ENCODE assay signal across 8 cellular contexts in genomic region chr10:68900427-68901105, GRCh38. TPM values are rescaled to one million over a fixed set of nuclear protein-coding genes. Genes with fewer than 3 reads are reported as not detected.
DNase-seq lines count a peak whose midpoint lies in the region; ATAC-seq, FAIRE-seq and TF ChIP-seq lines count a peak whose summit lies in the region.

No MANE protein-coding gene starts in this region.

- H3K79me2 ChIP-seq in ACC112 (ENCODE audit: control insufficient read depth, insufficient read depth, low read length, unreplicated experiment) = peaks cover 43% of the 10 kb centered on the region

- in situ Hi-C loops in KBM-7 (cut with MboI; ENCODE audit: low pct_unique_long_range_greater_than_20kb, low sequenced_read_pairs) = no loop called here

- peak; percentile 26 for ATAC-seq in HG03097 (IDR thresholded peaks at IDR 0.05; ENCODE audit: low FRiP score, unreplicated experiment)
- ATAC-seq in naive thymus-derived CD4-positive, alpha-beta T cell = peak; percentile 56

- H3K9me3 ChIP-seq in SK-N-MC (ENCODE audit: low read depth, low read length) = no peaks in the 10 kb centered on the region
- H3K9me3 ChIP-seq in endodermal cell (ENCODE audit: control insufficient read depth, low read length) = no peaks in the 10 kb centered on the region
- no peaks in the 10 kb centered on the region for H3K9me3 ChIP-seq in naive thymus-derived CD4-positive, alpha-beta T cell (ENCODE audit: control insufficient read depth in 2 of 3, low read length in 3 of 3)

- 10 to 28% methylated on average over 7 to 40 of the region's 40 CpGs for WGBS in endodermal cell (ENCODE audit: insufficient coverage in 1 of 2, insufficient read length in 1 of 2), 2 experiments

- intact Hi-C loops in naive thymus-derived CD4-positive, alpha-beta T cell (cut with micrococcal nuclease) = loop anchor here (1.0 to 5.0 kb wide), 21 partner anchors 56 to 1270 kb away; partner anchors contain the start of genes CCAR1 (in 2 of the 2), DDX21 (in 2 of the 2), HNRNPH3 (in 2 of the 2) and PBLD (in 2 of the 2)

- POLR2A ChIA-PET in naive thymus-derived CD4-positive, alpha-beta T cell (lab: Charles Lee) = interaction anchor here (0.7 to 1.8 kb wide), 17 partner anchors 9 to 568 kb away, joined by 3 to 11 read pairs (median 3); partner anchors contain the start of genes DDX21, HNRNPH3, PBLD and STOX1

- peaks cover 6% of the 10 kb centered on the region; the same call in 1 of the 2 replicates for H3K36me3 ChIP-seq in ACC112 (ENCODE audit: insufficient read depth, low read length)
- no peaks in the 10 kb centered on the region for H3K36me3 ChIP-seq in SK-N-MC (ENCODE audit: insufficient read depth, low read length)
- peaks cover 5% of the 10 kb centered on the region for H3K36me3 ChIP-seq in endodermal cell (ENCODE audit: control insufficient read depth, insufficient read depth, low read length)
- peaks cover 0 to 6% (median 0%) of the 10 kb centered on the region in 3 experiments for H3K36me3 ChIP-seq in naive thymus-derived CD4-positive, alpha-beta T cell (ENCODE audit: control insufficient read depth in 2 of 3, insufficient read depth in 3 of 3, low read length in 3 of 3)

- H3K4me1 ChIP-seq in ACC112 (ENCODE audit: control insufficient read depth, insufficient read depth, low read length, unreplicated experiment) = peaks cover 20% of the 10 kb centered on the region
- no peaks in the 10 kb centered on the region for H3K4me1 ChIP-seq in endodermal cell (ENCODE audit: control insufficient read depth, insufficient read depth, low read length)
- H3K4me1 ChIP-seq in naive thymus-derived CD4-positive, alpha-beta T cell (ENCODE audit: control insufficient read depth in 2 of 2, insufficient read depth in 2 of 2, low read length in 2 of 2) = peaks cover 20 to 34% of the 10 kb centered on the region in 2 donors

- H2AFZ ChIP-seq in ACC112 (ENCODE audit: low read length, unreplicated experiment) = peak overlapping the region; percentile 94

- no peak for FAIRE-seq in urothelium cell line (lab: Jason Lieb, UNC)

- no peak for TF ChIP-seq CTCF in GM12865 (IDR thresholded peaks at IDR 0.05; ENCODE audit: insufficient read depth, low read depth, low read length, missing control alignments)
- TF ChIP-seq CTCF in endodermal cell (conservative IDR thresholded peaks at IDR 0.05) = no peak

- H3K9ac ChIP-seq in SK-N-MC (ENCODE audit: insufficient read length) = peak overlapping the region; percentile 85
- peak overlapping the region; percentile 92 for H3K9ac ChIP-seq in endodermal cell (ENCODE audit: extremely low read depth, low read length, poor library complexity, severe bottlenecking)

- CTCF ChIA-PET in naive thymus-derived CD4-positive, alpha-beta T cell (lab: Charles Lee) = interaction anchor here (0.5 to 0.6 kb wide), 2 partner anchors 10 to 109 kb away, joined by 3 read pairs; no protein-coding TSS in a partner anchor

- DNase-seq in GM12865 (ENCODE audit: low read depth) = no peak
- no peak for DNase-seq in SK-N-MC (ENCODE audit: low read depth, low spot score)
- no peak for DNase-seq in endodermal cell
- DNase-seq in naive thymus-derived CD4-positive, alpha-beta T cell = peak in 2 of 9 donors; percentile 70 to 81
- peak; percentile 79 for DNase-seq in urothelium cell line (ENCODE audit: low spot score)
- no peak for DNase-seq in KBM-7

- H3K27me3 ChIP-seq in ACC112 (ENCODE audit: insufficient read depth, low read length) = no peaks in the 10 kb centered on the region
- H3K27me3 ChIP-seq in endodermal cell (ENCODE audit: control insufficient read depth, insufficient read depth, low read length, poor library complexity, severe bottlenecking) = no peaks in the 10 kb centered on the region
- no peaks in the 10 kb centered on the region for H3K27me3 ChIP-seq in naive thymus-derived CD4-positive, alpha-beta T cell (ENCODE audit: control insufficient read depth in 2 of 2, insufficient read depth in 2 of 2, low read length in 2 of 2)

- H3K9me3 Mint-ChIP-seq in endodermal cell = no peaks in the 10 kb centered on the region
- peaks cover 0 to 4% (median 0%) of the 10 kb centered on the region in 11 donors for H3K9me3 Mint-ChIP-seq in naive thymus-derived CD4-positive, alpha-beta T cell

- peaks cover 12% of the 10 kb centered on the region for H3K4me1 Mint-ChIP-seq in endodermal cell
- peaks cover 26 to 48% (median 39%) of the 10 kb centered on the region in 7 donors for H3K4me1 Mint-ChIP-seq in naive thymus-derived CD4-positive, alpha-beta T cell

- peak overlapping the region; percentile 95 for H3K27ac ChIP-seq in ACC112 (ENCODE audit: low read depth, low read length)
- peak overlapping the region; percentile 88 for H3K27ac ChIP-seq in SK-N-MC
- H3K27ac ChIP-seq in endodermal cell (ENCODE audit: low read depth, low read length) = peak overlapping the region; percentile 99
- peak overlapping the region; percentile 95 for H3K27ac ChIP-seq in naive thymus-derived CD4-positive, alpha-beta T cell (ENCODE audit: low read depth, low read length)

- H3K4me3 Mint-ChIP-seq in endodermal cell = peak overlapping the region; percentile 90
- H3K4me3 Mint-ChIP-seq in naive thymus-derived CD4-positive, alpha-beta T cell = peak overlapping the region; percentile 93 to 99 (median 97)

- peak overlapping the region; percentile 97 for H3K27ac Mint-ChIP-seq in endodermal cell
- H3K27ac Mint-ChIP-seq in naive thymus-derived CD4-positive, alpha-beta T cell = peak overlapping the region; percentile 97 to 100 (median 99)

- H3K4me3 ChIP-seq in ACC112 (ENCODE audit: low read depth, low read length) (peak overlapping the region; percentile 84), GM12865 (ENCODE audit: low read depth, low read length) (peak overlapping the region; percentile 67), SK-N-MC (peak overlapping the region; percentile 88), endodermal cell (ENCODE audit: low read length) (peak overlapping the region; percentile 98)
- H3K4me3 ChIP-seq in naive thymus-derived CD4-positive, alpha-beta T cell (ENCODE audit: low read length) = peak overlapping the region; percentile 78

- H3K36me3 Mint-ChIP-seq in endodermal cell (ENCODE audit: low read depth) = peaks cover 5% of the 10 kb centered on the region
- peaks cover 0 to 12% (median 6%) of the 10 kb centered on the region in 5 donors for H3K36me3 Mint-ChIP-seq in naive thymus-derived CD4-positive, alpha-beta T cell

- no peaks in the 10 kb centered on the region for H3K27me3 Mint-ChIP-seq in endodermal cell (ENCODE audit: insufficient read depth)
- peaks cover 0 to under 1% (median 0%) of the 10 kb centered on the region in 5 donors for H3K27me3 Mint-ChIP-seq in naive thymus-derived CD4-positive, alpha-beta T cell

RNA-seq across cellular contexts. Expression of gene DDX50, which starts 0.5 kb away (rescaled TPM):
- total RNA-seq in endodermal cell = 10 to 100 TPM; 38.0 to 46.5 TPM
- 56.3 TPM for polyA plus RNA-seq in endodermal cell (2013, experiment 1 of 2)
- polyA plus RNA-seq in endodermal cell (2013, experiment 2 of 2) = 57.0 TPM
- 10 to 100 TPM; 28.3 to 49.3 (median 47.5) TPM for total RNA-seq in naive thymus-derived CD4-positive, alpha-beta T cell
- 10 to 100 TPM; 38.6 to 41.6 TPM for polyA plus RNA-seq in naive thymus-derived CD4-positive, alpha-beta T cell

RNA-seq across cellular contexts. Expression of gene DDX21, which starts 55.4 kb away (rescaled TPM):
- 10 to 100 TPM; 64.7 to 78.7 TPM for total RNA-seq in endodermal cell
- 55.3 TPM for polyA plus RNA-seq in endodermal cell (2013, experiment 1 of 2)
- polyA plus RNA-seq in endodermal cell (2013, experiment 2 of 2) = 47.0 TPM
- total RNA-seq in naive thymus-derived CD4-positive, alpha-beta T cell = 100 to 1,000 TPM in 1 of 5 experiments, 10 to 100 TPM in 4; 43.5 to 101 (median 86.7) TPM
- 10 to 100 TPM; 15.0 to 15.4 TPM for polyA plus RNA-seq in naive thymus-derived CD4-positive, alpha-beta T cell
